9 cellular contexts compared by ENCODE assay signal in the genomic region with DNA sequence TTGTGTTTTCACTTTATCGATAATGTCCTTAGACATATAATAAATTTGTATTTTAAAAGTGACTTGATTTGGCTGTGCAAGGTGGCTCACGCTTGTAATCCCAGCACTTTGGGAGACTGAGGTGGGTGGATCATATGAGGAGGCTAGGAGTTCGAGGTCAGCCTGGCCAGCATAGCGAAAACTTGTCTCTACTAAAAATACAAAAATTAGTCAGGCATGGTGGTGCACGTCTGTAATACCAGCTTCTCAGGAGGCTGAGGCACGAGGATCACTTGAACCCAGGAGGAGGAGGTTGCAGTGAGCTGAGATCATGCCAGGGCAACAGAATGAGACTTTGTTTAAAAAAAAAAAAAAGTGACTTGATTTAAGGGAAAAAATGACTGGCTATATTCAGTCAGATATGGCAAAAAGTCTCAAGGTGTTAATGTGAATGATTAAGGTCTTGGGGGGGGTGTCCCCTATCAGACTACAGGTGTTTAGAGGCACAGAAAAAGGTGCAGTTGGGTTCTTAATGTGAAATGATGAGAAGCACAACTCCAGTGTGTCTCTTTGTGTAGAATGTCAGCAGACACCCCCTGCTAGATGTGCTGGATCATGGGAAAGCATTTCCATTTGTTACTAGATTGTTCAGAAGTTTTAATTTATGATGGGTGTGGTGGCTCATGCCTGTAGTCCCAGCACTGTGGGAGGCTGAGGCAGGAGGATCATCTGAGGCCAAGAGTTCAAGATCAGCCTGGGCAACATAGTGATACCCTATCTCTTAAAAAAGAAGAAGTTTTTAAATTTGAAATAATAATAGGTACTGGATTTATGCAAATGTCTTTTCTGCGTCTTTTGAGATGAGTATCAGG. TPM values are rescaled to one million over a fixed set of nuclear protein-coding genes. Genes with fewer than 3 reads are reported as not detected.
DNase-seq lines count a peak whose midpoint lies in the region; ATAC-seq and TF ChIP-seq lines count a peak whose summit lies in the region.
"Had no signal": no experiment of that assay in that cellular context is flagged by ENCODE, and none has a peak within 500 bp of the region (broad histone marks: within the 10 kb centered on the region; RNA-seq: fewer than 3 reads in every experiment).

No MANE protein-coding gene starts in this region.

- H3K4me1 ChIP-seq in heart right ventricle (peaks cover 28 to 100% (median 93%) of the 10 kb centered on the region in 9 donors), uterus (peaks cover 9 to 24% of the 10 kb centered on the region in 2 donors)

- TF ChIP-seq POLR2A in uterus (IDR thresholded peaks at IDR 0.05) = no peak

- H3K9me3 ChIP-seq in heart right ventricle = no peaks in the 10 kb centered on the region
- H3K9me3 ChIP-seq in uterus = no peaks in the 10 kb centered on the region

- peak overlapping the region in 6 of 10 donors; percentile 4 to 59 (median 30) for H3K27ac ChIP-seq in heart right ventricle
- H3K27ac ChIP-seq in uterus = peak overlapping the region; percentile 7 to 47

- H3K36me3 ChIP-seq in heart right ventricle (peaks cover 0 to 99% (median 79%) of the 10 kb centered on the region in 9 donors), uterus (no peaks in the 10 kb centered on the region)

- H3K4me3 ChIP-seq in heart right ventricle (peak overlapping the region in 3 of 10 donors; percentile 2 to 30 (median 7)), astrocyte of the spinal cord (ENCODE audit: low read depth, low read length) (no peak overlapping the region), uterus (no peak overlapping the region)

- 72 to 79% methylated on average over 7 of the region's 7 CpGs for whole genome bisulfite sequencing in heart right ventricle, 2 donors

- DNase-seq in heart right ventricle (no peak), left ventricle myocardium superior (no peak), astrocyte of the spinal cord (ENCODE audit: low read depth, low spot score) (peak; percentile 49), lung microvascular endothelial cell (ENCODE audit: low read depth in 2 of 2) (peak; percentile 32 to 40), uterus (peak; percentile 8 to 12), nucleus accumbens (lab: John Stamatoyannopoulos, UW) (no peak), SW 1271 (lab: John Stamatoyannopoulos, UW) (no peak)
- DNase-seq: stimulated activated naive CD4-positive, alpha-beta T cell had no signal

- intact Hi-C loops in heart right ventricle (cut with DNase I) = no loop called here
- intact Hi-C loops in left ventricle myocardium superior (cut with micrococcal nuclease) = no loop called here
- intact Hi-C loops in uterus (cut with DNase I; ENCODE audit: low total_unique reads) = no loop called here

- in situ Hi-C loops in astrocyte of the spinal cord (cut with HindIII; ENCODE audit: low sequenced_read_pairs) = no loop called here

- ATAC-seq in heart right ventricle = no peak
- ATAC-seq in left ventricle myocardium superior = no peak
- ATAC-seq in GM18511 (IDR thresholded peaks at IDR 0.05; ENCODE audit: unreplicated experiment) = no peak

- TF ChIP-seq CTCF in heart right ventricle (IDR thresholded peaks at IDR 0.05) (no peak), astrocyte of the spinal cord (IDR thresholded peaks at IDR 0.05; ENCODE audit: low read depth, low read length) (no peak), uterus (IDR thresholded peaks at IDR 0.05) (no peak)

- no peaks in the 10 kb centered on the region for H3K27me3 ChIP-seq in heart right ventricle
- no peaks in the 10 kb centered on the region for H3K27me3 ChIP-seq in uterus

RNA-seq across cellular contexts. Expression of a gene that starts 17.0 kb away (rescaled TPM):
- total RNA-seq in heart right ventricle (100 to 1,000 TPM; 284 to 808 (median 432) TPM), left ventricle myocardium superior (508 TPM), lung microvascular endothelial cell (26.4 and 94.2 TPM in 2 replicates), uterus (100 to 1,000 TPM in 3 of 4 donors, 10 to 100 TPM in 1; 33.6 to 932 (median 120) TPM)
- 1,000 to 10,000 TPM in 1 of 2 donors, 100 to 1,000 TPM in 1; 103 to 1,899 TPM for polyA plus RNA-seq in heart right ventricle

RNA-seq across cellular contexts. Expression of a gene that starts 53.1 kb away (rescaled TPM):
- 10 to 100 TPM in 6 of 10 donors, 1 to 10 TPM in 4; 6.0 to 16.9 (median 12.2) TPM for total RNA-seq in heart right ventricle
- polyA plus RNA-seq in heart right ventricle = 10 to 100 TPM in 1 of 2 donors, 1 to 10 TPM in 1; 9.9 to 12.9 TPM
- total RNA-seq in left ventricle myocardium superior = 9.7 TPM
- 63.4 and 82.9 TPM in 2 replicates for total RNA-seq in lung microvascular endothelial cell
- 100 to 1,000 TPM in 1 of 4 donors, 10 to 100 TPM in 3; 15.9 to 160 (median 41.5) TPM for total RNA-seq in uterus

RNA-seq across cellular contexts. Expression of a gene that starts 57.1 kb away (rescaled TPM):
- total RNA-seq in heart right ventricle (10 to 100 TPM in 1 of 10 donors, 1 to 10 TPM in 9; 4.6 to 12.2 (median 8.3) TPM), left ventricle myocardium superior (4.6 TPM), lung microvascular endothelial cell (1.2 and 1.7 TPM in 2 replicates), uterus (1 to 10 TPM in 2 of 4 donors, under 1 TPM in 1, not detected in 1; 0.29 to 5.9 (median 5.3) TPM)
- 10 to 100 TPM in 1 of 2 donors, 1 to 10 TPM in 1; 3.1 to 10.7 TPM for polyA plus RNA-seq in heart right ventricle

RNA-seq across cellular contexts. Expression of a gene that starts 59.3 kb away (rescaled TPM):
- total RNA-seq in heart right ventricle (1,000 to 10,000 TPM; 4,742 to 8,462 (median 5,956) TPM), left ventricle myocardium superior (7,191 TPM), lung microvascular endothelial cell (1,818 and 2,739 TPM in 2 replicates), uterus (over 10,000 TPM in 3 of 4 donors, 1,000 to 10,000 TPM in 1; 6,732 to 19,335 (median 13,886) TPM)
- 1,000 to 10,000 TPM in 1 of 2 donors, 100 to 1,000 TPM in 1; 205 to 8,339 TPM for polyA plus RNA-seq in heart right ventricle

Comparison
In these comparisons a context has a peak if more than half of its experiments do, and no peak if none do; other contexts are left out.
1. DNase-seq: peak in astrocyte of the spinal cord (single experiment), lung microvascular endothelial cell (2 of 2) and uterus (2 of 2); none in heart right ventricle (0 of 2), left ventricle myocardium superior (single experiment), nucleus accumbens (0 of 56) and SW 1271 (0 of 2).